1 cellular context compared by ENCODE assay signal in the genomic region with DNA sequence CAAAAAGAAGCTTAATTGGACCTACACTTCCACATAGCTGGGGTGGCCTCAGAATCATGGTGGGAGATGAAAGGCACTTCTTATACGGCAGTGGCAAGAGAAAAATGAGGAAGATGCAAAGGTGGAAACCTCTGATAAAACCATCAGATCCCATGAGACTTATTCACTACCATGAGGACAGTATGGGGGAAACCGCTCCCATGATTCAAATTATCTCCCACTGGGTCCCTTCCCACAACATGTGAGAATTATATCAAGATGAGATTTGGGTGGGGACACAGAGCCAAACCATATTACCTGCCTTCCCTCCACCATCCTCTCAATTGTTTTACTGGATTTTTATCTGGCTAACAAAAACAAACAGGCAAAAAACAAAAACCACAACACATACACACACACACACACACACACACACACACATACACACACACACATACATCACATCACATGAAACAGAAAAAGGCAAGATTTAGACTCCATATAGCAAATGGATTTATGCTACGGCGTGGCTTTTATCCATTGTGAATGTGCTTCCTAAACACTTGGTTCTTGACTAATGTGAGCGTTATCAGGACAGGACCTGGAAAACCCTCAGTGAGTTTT.
TF ChIP-seq lines count a peak whose summit lies in the region.

No MANE protein-coding gene starts in this region.

TF ChIP-seq in GM12878, 131 proteins besides CTCF, POLR2A, EP300 and RAD21 (continued from another document):
- TF ChIP-seq NFIC (IDR thresholded peaks at IDR 0.05; ENCODE audit: low read depth, low read length), result no peak
